Comparison of ENCODE assay signal across 12 cellular contexts in the genomic region with DNA sequence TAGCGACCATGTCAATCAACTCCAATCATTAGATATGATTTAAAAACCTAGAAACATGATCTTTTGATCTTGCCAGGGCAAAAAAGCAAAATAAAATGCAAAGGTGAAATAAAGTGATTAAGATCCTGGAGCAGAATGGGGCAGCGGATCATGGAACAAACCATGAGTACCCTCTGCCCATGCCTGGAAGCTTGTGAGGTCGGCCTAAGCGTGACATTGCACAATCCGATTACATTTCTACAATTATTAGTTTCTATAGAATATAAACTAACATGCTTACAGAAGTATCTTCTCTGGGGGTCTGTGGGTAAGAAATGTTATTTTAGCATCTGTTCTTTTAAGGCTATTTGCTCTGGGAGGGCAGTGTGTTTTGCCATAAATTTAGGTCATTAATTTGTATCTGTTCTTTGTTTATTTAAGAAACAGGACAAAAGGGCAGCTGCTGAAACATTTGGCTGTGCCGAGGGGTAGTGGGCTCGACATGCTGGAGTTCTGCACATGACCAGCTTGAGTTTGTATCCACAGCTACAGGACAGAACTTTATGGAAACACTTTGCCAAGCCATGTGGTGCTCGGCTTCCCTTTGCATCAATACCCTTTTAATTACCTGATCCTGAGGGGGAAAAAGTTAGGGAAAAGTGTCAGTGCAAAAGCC.
"Had no signal": no experiment of that assay in that cellular context is flagged by ENCODE, and none has a peak within 500 bp of the region (broad histone marks: within the 10 kb centered on the region; RNA-seq: fewer than 3 reads in every experiment).

No MANE protein-coding gene starts in this region.

- H3K27ac ChIP-seq: ascending aorta, ovary, stomach had no signal

- H3K27ac Mint-ChIP-seq: activated CD4-positive, alpha-beta memory T cell treated with anti-CD3 and anti-CD28 coated beads, Interleukin-2, amount 10 ng/mL, durations not matched to agents 7 days and 5 days; activated CD4-positive, alpha-beta T cell treated with anti-CD3 and anti-CD28 coated beads for 36 hours; activated T-cell treated with anti-CD3 and anti-CD28 coated beads, Interleukin-2, amount 50 U/mL, for 72 hours had no signal

- H3K4me3 ChIP-seq: ascending aorta, ovary, stomach had no signal

- H3K27me3 Mint-ChIP-seq: activated CD4-positive, alpha-beta T cell treated with anti-CD3 and anti-CD28 coated beads for 36 hours had no signal

- H3K27me3 ChIP-seq: ascending aorta, ovary had no signal

- H3K4me1 ChIP-seq: ascending aorta had no signal

- DNase-seq: activated CD4-positive, alpha-beta memory T cell treated with anti-CD3 and anti-CD28 coated beads, Interleukin-2, amount 10 ng/mL, durations not matched to agents 7 days and 5 days; activated CD4-positive, alpha-beta T cell treated with anti-CD3 and anti-CD28 coated beads for 36 hours; activated naive CD4-positive, alpha-beta T cell; activated T-cell treated with anti-CD3 and anti-CD28 coated beads, Interleukin-2, amount 50 U/mL, for 72 hours; left ventricle myocardium superior; mesendoderm; ovary; stimulated activated CD4-positive, alpha-beta T cell treated with anti-CD3 and anti-CD28 coated beads, Interleukin-15, amount 100 ng/mL, for 24 hours; stimulated activated CD4-positive, alpha-beta T cell treated with anti-CD3 and anti-CD28 coated beads, Interleukin-4, amount 100 ng/mL, for 24 hours; stomach; T-helper 9 cell had no signal

- H3K36me3 ChIP-seq: ascending aorta, ovary, stomach had no signal

- H3K4me3 Mint-ChIP-seq: activated CD4-positive, alpha-beta memory T cell treated with anti-CD3 and anti-CD28 coated beads, Interleukin-2, amount 10 ng/mL, durations not matched to agents 7 days and 5 days; activated CD4-positive, alpha-beta T cell treated with anti-CD3 and anti-CD28 coated beads for 36 hours; activated T-cell treated with anti-CD3 and anti-CD28 coated beads, Interleukin-2, amount 50 U/mL, for 72 hours had no signal

- ATAC-seq: activated CD4-positive, alpha-beta T cell treated with anti-CD3 and anti-CD28 coated beads for 36 hours; activated T-cell treated with anti-CD3 and anti-CD28 coated beads, Interleukin-2, amount 50 U/mL, for 72 hours; left ventricle myocardium superior had no signal

- H3K9me3 ChIP-seq: ascending aorta, ovary, stomach had no signal

- H3K9me3 Mint-ChIP-seq: activated CD4-positive, alpha-beta memory T cell treated with anti-CD3 and anti-CD28 coated beads, Interleukin-2, amount 10 ng/mL, durations not matched to agents 7 days and 5 days; activated T-cell treated with anti-CD3 and anti-CD28 coated beads, Interleukin-2, amount 50 U/mL, for 72 hours had no signal

- H3K4me1 Mint-ChIP-seq: activated CD4-positive, alpha-beta memory T cell treated with anti-CD3 and anti-CD28 coated beads, Interleukin-2, amount 10 ng/mL, durations not matched to agents 7 days and 5 days; activated CD4-positive, alpha-beta T cell treated with anti-CD3 and anti-CD28 coated beads for 36 hours had no signal
